ENCODE assay signal across 14 cellular contexts in genomic region chr10:132109341-132110072, GRCh38. TPM values are rescaled to one million over a fixed set of nuclear protein-coding genes. Genes with fewer than 3 reads are reported as not detected.
DNase-seq lines count a peak whose midpoint lies in the region; ATAC-seq and TF ChIP-seq lines count a peak whose summit lies in the region.
"Had no signal": no experiment of that assay in that cellular context is flagged by ENCODE, and none has a peak within 500 bp of the region (broad histone marks: within the 10 kb centered on the region; RNA-seq: fewer than 3 reads in every experiment).

No MANE protein-coding gene starts in this region.

- ATAC-seq in lower lobe of right lung = no peak
- ATAC-seq in HG02798 (IDR thresholded peaks at IDR 0.05; ENCODE audit: poor library complexity, unreplicated experiment) = no peak

- TF ChIP-seq CTCF in lower lobe of right lung (IDR thresholded peaks at IDR 0.05) = no peak

- no peak overlapping the region for H3K4me3 ChIP-seq in lower lobe of right lung
- H3K4me3 ChIP-seq: PC-9, transverse colon had no signal

- peak; percentile 55 for DNase-seq in activated effector memory CD4-positive, alpha-beta T cell treated with anti-CD3 and anti-CD28 coated beads, Interleukin-2, amount 50 U/mL, for 16 hours
- no peak for DNase-seq in activated effector memory CD4-positive, alpha-beta T cell treated with Interleukin-2 at 50 U/mL for 16 hours
- peak; percentile 9 for DNase-seq in fibroblast of peridontal ligament (ENCODE audit: extremely low read depth)
- peak; percentile 37 for DNase-seq in lower lobe of right lung
- DNase-seq in superior temporal gyrus (ENCODE audit: extremely low spot score) = peak; percentile 57
- no peak for DNase-seq in kidney tubule cell (ENCODE audit: low spot score)
- no peak for DNase-seq in NCI-H526 treated with DMSO at 0.1 percent for 48 hours (lab: John Stamatoyannopoulos, UW)
- DNase-seq: Karpas-422, naive B cell, NCI-H1694 treated with DMSO at 0.1 percent for 48 hours, NCI-H510A treated with DMSO at 0.1 percent for 48 hours, PC-9, transverse colon had no signal

- H3K4me1 ChIP-seq in lower lobe of right lung = no peaks in the 10 kb centered on the region
- H3K4me1 ChIP-seq: transverse colon had no signal

- H3K9me3 ChIP-seq in lower lobe of right lung = no peaks in the 10 kb centered on the region
- H3K9me3 ChIP-seq: transverse colon had no signal

- H3K36me3 ChIP-seq in lower lobe of right lung = no peaks in the 10 kb centered on the region
- H3K36me3 ChIP-seq: transverse colon had no signal

- intact Hi-C loops in lower lobe of right lung (cut with DNase I) = no loop called here

- no peaks in the 10 kb centered on the region for H3K27me3 ChIP-seq in lower lobe of right lung (ENCODE audit: low read depth)
- H3K27me3 ChIP-seq: transverse colon had no signal

- no peak overlapping the region for H3K27ac ChIP-seq in lower lobe of right lung
- H3K27ac ChIP-seq: PC-9, transverse colon had no signal

RNA-seq across cellular contexts. Expression of gene JAKMIP3, which starts 43.8 kb away (rescaled TPM):
- 0.18 TPM for total RNA-seq in lower lobe of right lung

Comparison
In these comparisons a context has a peak if more than half of its experiments do, and no peak if none do; other contexts are left out.
1. DNase-seq: peak in activated effector memory CD4-positive, alpha-beta T cell treated with anti-CD3 and anti-CD28 coated beads, Interleukin-2, amount 50 U/mL, for 16 hours (single experiment), fibroblast of peridontal ligament (single experiment), lower lobe of right lung (single experiment) and superior temporal gyrus (single experiment); none in activated effector memory CD4-positive, alpha-beta T cell treated with Interleukin-2 at 50 U/mL for 16 hours (single experiment), kidney tubule cell (single experiment) and NCI-H526 treated with DMSO at 0.1 percent for 48 hours (single experiment).